In the genomic region with DNA sequence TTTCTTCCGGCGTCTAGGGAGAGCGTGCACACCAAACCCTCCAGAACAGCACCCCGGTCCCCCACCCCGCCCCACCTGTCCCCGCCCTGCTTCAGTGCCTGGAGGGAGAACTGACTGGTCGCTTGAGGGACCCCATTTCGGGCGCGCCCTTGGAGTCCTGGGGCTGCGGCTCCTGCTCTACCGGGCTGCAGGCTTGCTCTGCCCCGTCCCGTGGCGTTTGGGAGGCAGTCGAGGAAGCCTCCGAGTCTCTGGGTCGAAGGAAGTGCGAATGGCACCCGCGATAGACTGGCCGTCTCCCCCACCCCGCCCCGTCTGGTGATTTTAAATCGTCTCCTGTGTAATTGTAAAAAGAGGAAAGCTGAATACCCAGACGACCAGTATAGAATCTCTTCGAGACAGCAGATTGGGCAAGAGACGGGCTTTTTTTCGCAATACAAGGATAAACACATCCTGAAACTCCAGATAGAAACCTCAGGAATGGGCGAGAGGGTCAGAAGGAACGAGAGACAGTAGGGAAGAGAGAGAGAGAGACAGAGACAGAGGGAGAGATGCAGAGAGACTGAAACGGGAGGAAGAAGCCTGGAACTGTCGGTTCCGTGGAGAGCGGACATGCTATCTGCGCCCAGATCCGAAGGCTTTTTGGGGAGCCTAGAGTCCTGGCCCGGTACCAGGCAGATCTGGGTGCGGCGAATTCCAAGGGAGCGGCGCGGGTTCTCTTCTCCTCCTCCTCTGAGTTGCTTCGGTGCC, we compare ENCODE assay signal across 10 cellular contexts. TPM values are rescaled to one million over a fixed set of nuclear protein-coding genes. Genes with fewer than 3 reads are reported as not detected.
A peak's percentile ranks its signal among the peaks of the same experiment; 100 is the strongest.
DNase-seq lines count a peak whose midpoint lies in the region; ATAC-seq lines count a peak whose summit lies in the region.
"Had no signal": no experiment of that assay in that cellular context is flagged by ENCODE, and none has a peak within 500 bp of the region (broad histone marks: within the 10 kb centered on the region; RNA-seq: fewer than 3 reads in every experiment).

No MANE protein-coding gene starts in this region.

- peak overlapping the region; percentile 34 for H3K4me3 ChIP-seq in urinary bladder (ENCODE audit: low read depth, low read length)

- peaks cover 2% of the 10 kb centered on the region for H3K4me1 ChIP-seq in urinary bladder (ENCODE audit: insufficient read depth)

- peak overlapping the region; percentile 42 for H3K27ac Mint-ChIP-seq in activated CD8-positive, alpha-beta memory T cell treated with anti-CD3 and anti-CD28 coated beads, Interleukin-2, amount 10 ng/mL, durations not matched to agents 7 days and 5 days

- peaks cover 9% of the 10 kb centered on the region for H3K4me1 Mint-ChIP-seq in activated CD8-positive, alpha-beta memory T cell treated with anti-CD3 and anti-CD28 coated beads, Interleukin-2, amount 10 ng/mL, durations not matched to agents 7 days and 5 days

- no peak overlapping the region for H3K27ac ChIP-seq in urinary bladder (ENCODE audit: low read depth)
- H3K27ac ChIP-seq: RWPE1 had no signal

- 40% methylated on average over 44 of the region's 44 CpGs for WGBS in urinary bladder

- no peak for ATAC-seq in activated CD8-positive, alpha-beta memory T cell treated with anti-CD3 and anti-CD28 coated beads, Interleukin-2, amount 10 ng/mL, durations not matched to agents 7 days and 5 days
- ATAC-seq in esophagus mucosa = peak; percentile 66
- ATAC-seq in GM18870 (IDR thresholded peaks at IDR 0.05; ENCODE audit: unreplicated experiment) = no peak

- no peaks in the 10 kb centered on the region for H3K36me3 ChIP-seq in urinary bladder (ENCODE audit: insufficient read depth)

- CTCF ChIA-PET in activated CD8-positive, alpha-beta memory T cell treated with anti-CD3 and anti-CD28 coated beads, Interleukin-2, amount 10 ng/mL, durations not matched to agents 7 days and 5 days (lab: Charles Lee) = no interaction called here

- peaks cover 88% of the 10 kb centered on the region for H3K27me3 Mint-ChIP-seq in activated CD8-positive, alpha-beta memory T cell treated with anti-CD3 and anti-CD28 coated beads, Interleukin-2, amount 10 ng/mL, durations not matched to agents 7 days and 5 days

- H3K36me3 Mint-ChIP-seq in activated CD8-positive, alpha-beta memory T cell treated with anti-CD3 and anti-CD28 coated beads, Interleukin-2, amount 10 ng/mL, durations not matched to agents 7 days and 5 days = peaks cover 5% of the 10 kb centered on the region

- H3K4me3 Mint-ChIP-seq in activated CD8-positive, alpha-beta memory T cell treated with anti-CD3 and anti-CD28 coated beads, Interleukin-2, amount 10 ng/mL, durations not matched to agents 7 days and 5 days = no peak overlapping the region

- no peaks in the 10 kb centered on the region for H3K9me3 Mint-ChIP-seq in activated CD8-positive, alpha-beta memory T cell treated with anti-CD3 and anti-CD28 coated beads, Interleukin-2, amount 10 ng/mL, durations not matched to agents 7 days and 5 days (ENCODE audit: low read depth)

- DNase-seq in activated CD8-positive, alpha-beta memory T cell treated with anti-CD3 and anti-CD28 coated beads, Interleukin-2, amount 10 ng/mL, durations not matched to agents 7 days and 5 days = no peak
- DNase-seq in activated CD8-positive, alpha-beta memory T cell treated with anti-CD3 and anti-CD28 coated beads, Interleukin-2, amount 50 U/mL, for 48 hours = no peak
- DNase-seq in mucosa of gallbladder (ENCODE audit: low spot score) (peak; percentile 34), kidney glomerular epithelial cell (lab: John Stamatoyannopoulos, UW) (no peak)
- DNase-seq in activated effector memory CD4-positive, alpha-beta T cell treated with anti-CD3 and anti-CD28 coated beads, Interleukin-2, amount 50 U/mL, for 16 hours = no peak
- DNase-seq: activated CD4-positive, alpha-beta T cell treated with anti-CD3 and anti-CD28 coated beads, Interleukin-2, amount 50 U/mL, for 4 hours had no signal

RNA-seq across cellular contexts. Expression of gene PRDM6, which starts 9.9 kb away (rescaled TPM):
- not detected for total RNA-seq in activated CD8-positive, alpha-beta memory T cell treated with anti-CD3 and anti-CD28 coated beads, Interleukin-2, amount 10 ng/mL, durations not matched to agents 7 days and 5 days
- total RNA-seq in esophagus mucosa (0.32 TPM), mucosa of gallbladder (16.7 TPM), urinary bladder (25.4 TPM)
- polyA plus RNA-seq in urinary bladder = 19.3 TPM

Comparison
In these comparisons a context has a peak if more than half of its experiments do, and no peak if none do; other contexts are left out.
1. RNA of gene PRDM6, which starts 9.9 kb away (total RNA-seq): 25.4 TPM in urinary bladder (single experiment) and 16.7 TPM in mucosa of gallbladder (single experiment); 0.32 TPM in esophagus mucosa (single experiment) and not detected in activated CD8-positive, alpha-beta memory T cell treated with anti-CD3 and anti-CD28 coated beads, Interleukin-2, amount 10 ng/mL, durations not matched to agents 7 days and 5 days; every median in the first group is over 10 times any median in the second.